9 cellular contexts compared by ENCODE assay signal in genomic region chr5:140181002-140181483, GRCh38. TPM values are rescaled to one million over a fixed set of nuclear protein-coding genes. Genes with fewer than 3 reads are reported as not detected.
DNase-seq lines count a peak whose midpoint lies in the region; ATAC-seq and TF ChIP-seq lines count a peak whose summit lies in the region.
"Had no signal": no experiment of that assay in that cellular context is flagged by ENCODE, and none has a peak within 500 bp of the region (broad histone marks: within the 10 kb centered on the region; RNA-seq: fewer than 3 reads in every experiment).

No MANE protein-coding gene starts in this region.

- ATAC-seq in HG03108 (IDR thresholded peaks at IDR 0.05; ENCODE audit: unreplicated experiment) (peak; percentile 42), GM23338 (no peak), GM21381 (IDR thresholded peaks at IDR 0.05; ENCODE audit: unreplicated experiment) (no peak)

- H3K36me3 Mint-ChIP-seq in T-helper 1 cell treated with Interleukin-12 subunit alpha and Interleukin-12 subunit beta and Interleukin-4 antibody, amounts not matched to agents 30 μg/mL and 1 μg/mL, for 36 hours (ENCODE audit: low read depth): no peaks in the 10 kb centered on the region
- H3K36me3 Mint-ChIP-seq in GM23338 (ENCODE audit: low read depth): no peaks in the 10 kb centered on the region; the same call in 2 of the 3 replicates

- no peaks in the 10 kb centered on the region for H3K9me2 ChIP-seq in GM23338 (ENCODE audit: insufficient read depth)

- peaks cover 50 to 80% (median 75%) of the 10 kb centered on the region in 4 donors for H3K4me1 ChIP-seq in esophagus muscularis mucosa
- H3K4me1 ChIP-seq in stomach: peaks cover 60 to 91% (median 76%) of the 10 kb centered on the region in 4 donors
- peaks cover 16% of the 10 kb centered on the region for H3K4me1 ChIP-seq in GM23338 (ENCODE audit: insufficient read depth)

- no peak for TF ChIP-seq EP300 in esophagus muscularis mucosa (IDR thresholded peaks at IDR 0.05)
- TF ChIP-seq EP300 in stomach (IDR thresholded peaks at IDR 0.05): no peak

- peaks cover 9% of the 10 kb centered on the region for H4K20me1 ChIP-seq in GM23338 (replicated peaks; ENCODE audit: insufficient read depth)

- no peak overlapping the region for H3K4me2 ChIP-seq in GM23338

- 71% methylated on average over 5 of the region's 5 CpGs for WGBS in esophagus muscularis mucosa
- WGBS in stomach, 5 donors: 6 to 37% (median 25%) methylated on average over 5 of the region's 5 CpGs

- H3K79me2 ChIP-seq in GM23338 (replicated peaks; ENCODE audit: insufficient read depth): peaks cover 6% of the 10 kb centered on the region

- H3K36me3 ChIP-seq in esophagus muscularis mucosa (no peaks in the 10 kb centered on the region), stomach (no peaks in the 10 kb centered on the region), GM23338 (ENCODE audit: insufficient read depth) (no peaks in the 10 kb centered on the region)
- H3K36me3 ChIP-seq: SJSA1 had no signal

- H3K4me1 Mint-ChIP-seq in T-helper 1 cell treated with Interleukin-12 subunit alpha and Interleukin-12 subunit beta and Interleukin-4 antibody, amounts not matched to agents 30 μg/mL and 1 μg/mL, for 36 hours (ENCODE audit: low read depth): peaks cover 4% of the 10 kb centered on the region
- H3K4me1 Mint-ChIP-seq in GM23338: peaks cover 15% of the 10 kb centered on the region

- H3K4me3 ChIP-seq in esophagus muscularis mucosa (no peak overlapping the region), stomach (peak overlapping the region in 3 of 4 donors; percentile 1 to 25 (median 18)), GM23338 (no peak overlapping the region)
- H3K4me3 ChIP-seq: SJSA1 had no signal

- no peaks in the 10 kb centered on the region; the same call in 1 of the 2 replicates for H3F3A ChIP-seq in GM23338 (replicated peaks; ENCODE audit: low read depth)

- peaks cover under 1% of the 10 kb centered on the region for H3K27me3 Mint-ChIP-seq in T-helper 1 cell treated with Interleukin-12 subunit alpha and Interleukin-12 subunit beta and Interleukin-4 antibody, amounts not matched to agents 30 μg/mL and 1 μg/mL, for 36 hours (ENCODE audit: low read depth)
- H3K27me3 Mint-ChIP-seq in GM23338 (ENCODE audit: insufficient read depth, low read depth, poor library complexity): peaks cover 3% of the 10 kb centered on the region

- intact Hi-C loops in esophagus muscularis mucosa (cut with DNase I): no loop called here
- intact Hi-C loops in stomach (cut with DNase I; ENCODE audit: low total_unique reads): loop anchor here (10.0 kb wide), 1 partner anchor 54 kb away; no protein-coding TSS in a partner anchor

- DNase-seq in T-helper 1 cell: no peak
- DNase-seq in esophagus muscularis mucosa (ENCODE audit: extremely low spot score): no peak
- no peak for DNase-seq in stomach
- no peak for DNase-seq in NCI-H187 (lab: John Stamatoyannopoulos, UW)
- DNase-seq in GM23338 (ENCODE audit: low spot score): no peak

- peak overlapping the region; percentile 17 for H3K27ac Mint-ChIP-seq in T-helper 1 cell treated with Interleukin-12 subunit alpha and Interleukin-12 subunit beta and Interleukin-4 antibody, amounts not matched to agents 30 μg/mL and 1 μg/mL, for 36 hours
- H3K27ac Mint-ChIP-seq in GM23338: no peak overlapping the region

- H3K9me3 Mint-ChIP-seq in T-helper 1 cell treated with Interleukin-12 subunit alpha and Interleukin-12 subunit beta and Interleukin-4 antibody, amounts not matched to agents 30 μg/mL and 1 μg/mL, for 36 hours: no peaks in the 10 kb centered on the region
- no peaks in the 10 kb centered on the region for H3K9me3 Mint-ChIP-seq in GM23338

- H3K27ac ChIP-seq in esophagus muscularis mucosa (replicated peaks in 1 of 4): peak overlapping the region; percentile 13 to 63 (median 35)
- peak overlapping the region; percentile 83 to 100 (median 100) for H3K27ac ChIP-seq in stomach
- H3K27ac ChIP-seq in GM23338 (ENCODE audit: low read depth): no peak overlapping the region
- H3K27ac ChIP-seq: SJSA1 had no signal

- TF ChIP-seq POLR2A in esophagus muscularis mucosa (IDR thresholded peaks at IDR 0.05; ENCODE audit: low read depth) (no peak), stomach (IDR thresholded peaks at IDR 0.05) (no peak)

- H2AFZ ChIP-seq in GM23338: no peak overlapping the region

- no peak overlapping the region for H3K4me3 Mint-ChIP-seq in T-helper 1 cell treated with Interleukin-12 subunit alpha and Interleukin-12 subunit beta and Interleukin-4 antibody, amounts not matched to agents 30 μg/mL and 1 μg/mL, for 36 hours
- no peak overlapping the region for H3K4me3 Mint-ChIP-seq in GM23338

- H3K9me3 ChIP-seq in esophagus muscularis mucosa (no peaks in the 10 kb centered on the region), stomach (no peaks in the 10 kb centered on the region)
- H3K9me3 ChIP-seq: SJSA1 had no signal

- no peak for TF ChIP-seq CTCF in esophagus muscularis mucosa (IDR thresholded peaks at IDR 0.05)
- no peak for TF ChIP-seq CTCF in stomach (IDR thresholded peaks at IDR 0.05)
- TF ChIP-seq CTCF in GM23338 (conservative IDR thresholded peaks at IDR 0.05; ENCODE audit: low read depth in 2 of 2): no peak

- no peaks in the 10 kb centered on the region for H3K27me3 ChIP-seq in esophagus muscularis mucosa
- H3K27me3 ChIP-seq in stomach: no peaks in the 10 kb centered on the region
- no peaks in the 10 kb centered on the region; the same call in 1 of the 2 replicates for H3K27me3 ChIP-seq in GM23338 (ENCODE audit: insufficient read depth)
- H3K27me3 ChIP-seq: SJSA1 had no signal

TF ChIP-seq in GM23338, 12 proteins besides CTCF, POLR2A, EP300 and RAD21 (continues in another document):
- no peak for TF ChIP-seq POLR2AphosphoS5 (IDR thresholded peaks at IDR 0.05; ENCODE audit: low read depth)
- TF ChIP-seq EZH2phosphoT487 (IDR thresholded peaks at IDR 0.05; ENCODE audit: unreplicated experiment): no peak
- TF ChIP-seq ZNF114 (CRISPR knock-in tag; IDR thresholded peaks at IDR 0.05): no peak

RNA-seq across cellular contexts. Expression of gene CYSTM1, which starts 6.1 kb away (rescaled TPM):
- total RNA-seq in esophagus muscularis mucosa (10 to 100 TPM; 54.0 to 81.0 (median 67.8) TPM), stomach (1,000 to 10,000 TPM in 1 of 5 donors, 100 to 1,000 TPM in 3, 10 to 100 TPM in 1; 23.2 to 1,029 (median 220) TPM)
- polyA plus RNA-seq in stomach (1,000 to 10,000 TPM in 2 of 3 donors, 100 to 1,000 TPM in 1; 378 to 3,028 (median 2,014) TPM), GM23338 (2016; fragmentation: Nextera tagmentation; extraction: Ambion mirVana) (42.3 and 46.0 TPM in 2 replicates)
- total RNA-seq in GM23338 (2014; rRNA removed; shearing (Covaris generic)): 14.4 and 15.0 TPM in 2 replicates

RNA-seq across cellular contexts. Expression of gene IGIP, which starts 55.3 kb away (rescaled TPM):
- total RNA-seq in esophagus muscularis mucosa (10 to 100 TPM; 17.6 to 31.9 (median 27.3) TPM), stomach (10 to 100 TPM in 3 of 5 donors, 1 to 10 TPM in 2; 1.8 to 29.5 (median 14.3) TPM)
- polyA plus RNA-seq in stomach (1 to 10 TPM; 4.6 to 6.6 (median 6.1) TPM), GM23338 (2016; fragmentation: Nextera tagmentation; extraction: Ambion mirVana) (0.19 and 0.21 TPM in 2 replicates)
- total RNA-seq in GM23338 (2014; rRNA removed; shearing (Covaris generic)): 0.38 and 1.0 TPM in 2 replicates

Comparison
In these comparisons a context has a peak if more than half of its experiments do, and no peak if none do; other contexts are left out.
1. H3K4me3 ChIP-seq: peak in stomach (3 of 4); none in esophagus muscularis mucosa (0 of 4) and GM23338 (single experiment).